ENCODE assay signal across 17 cellular contexts in the genomic region with DNA sequence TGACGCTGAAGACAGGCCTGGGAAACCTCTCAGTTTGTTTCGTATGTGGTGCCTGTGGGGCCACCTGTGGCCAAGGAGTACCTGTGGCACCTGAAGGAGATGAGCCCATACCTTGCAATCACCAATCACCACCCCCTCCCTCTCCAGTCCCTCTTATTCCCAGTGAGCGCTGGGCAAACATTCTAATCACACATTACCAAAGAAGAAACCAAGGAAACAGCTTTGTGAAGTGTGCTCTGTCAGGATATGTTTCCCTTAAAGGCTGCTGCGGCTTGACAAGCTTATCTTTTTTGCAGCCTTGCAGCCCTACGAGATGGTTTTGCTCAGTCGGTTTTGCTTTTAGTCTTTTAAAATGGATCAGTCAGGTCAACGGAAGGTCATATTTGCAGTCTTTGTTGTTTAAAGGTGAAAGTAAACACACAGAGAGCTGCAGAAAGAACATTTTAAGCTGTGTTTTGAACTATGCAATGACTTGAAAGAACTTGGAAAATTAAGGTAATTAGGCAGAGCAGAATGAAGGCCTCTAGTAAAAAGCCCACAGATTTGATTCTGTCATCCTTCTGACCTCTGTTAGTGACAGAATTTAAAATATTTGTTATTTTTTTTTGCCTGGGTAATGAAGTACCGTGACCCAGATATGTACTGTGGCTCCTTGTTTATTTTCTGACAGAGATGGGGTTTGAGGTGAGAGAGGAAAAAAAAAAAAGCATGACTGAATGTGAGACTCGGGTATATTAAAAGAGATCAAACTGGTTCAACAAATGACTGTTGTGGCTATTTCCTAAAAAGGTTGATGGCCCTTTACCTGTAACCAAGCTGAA.
DNase-seq lines count a peak whose midpoint lies in the region; ATAC-seq and TF ChIP-seq lines count a peak whose summit lies in the region.
"Had no signal": no experiment of that assay in that cellular context is flagged by ENCODE, and none has a peak within 500 bp of the region (broad histone marks: within the 10 kb centered on the region; RNA-seq: fewer than 3 reads in every experiment).

No MANE protein-coding gene starts in this region.

- no peaks in the 10 kb centered on the region for H3K36me3 ChIP-seq in SJCRH30
- H3K36me3 ChIP-seq: breast epithelium had no signal

- H3K4me1 Mint-ChIP-seq in H9 = peaks cover 25 to 26% of the 10 kb centered on the region in 2 experiments
- H3K4me1 Mint-ChIP-seq: CD14-positive monocyte had no signal

- no CpG with 5 or more reads among the region's 9 CpGs for WGBS in H9 (ENCODE audit: extremely low coverage, insufficient read length, low lambda C conversion rate)

- intact Hi-C loops in sciatic nerve (cut with DNase I) = no loop called here
- intact Hi-C loops in Right ventricle myocardium superior (cut with DNase I) = no loop called here

- no peak overlapping the region for H3K27ac Mint-ChIP-seq in H9
- H3K27ac Mint-ChIP-seq: CD14-positive monocyte had no signal

- H3T11ph ChIP-seq in H9 (ENCODE audit: low read length) = no peak overlapping the region

- no peak overlapping the region for H2BK5ac ChIP-seq in H9 (ENCODE audit: insufficient read length, low read length)

- no peak overlapping the region for H3K4ac ChIP-seq in H9 (ENCODE audit: low read depth, low read length)

- H2AK5ac ChIP-seq in H9 (ENCODE audit: insufficient read length, low read length) = no peak overlapping the region

- H2BK120ac ChIP-seq in H9 (ENCODE audit: low read depth, low read length, poor library complexity, severe bottlenecking) = no peak overlapping the region

- no peak overlapping the region for H4K5ac ChIP-seq in H9 (ENCODE audit: insufficient read length, low read depth, low read length)

- H3K23ac ChIP-seq in H9 (ENCODE audit: insufficient read length, low read depth, low read length) = no peak overlapping the region

- no peaks in the 10 kb centered on the region for H3K23me2 ChIP-seq in H9 (ENCODE audit: insufficient read length, low read depth, low read length, poor library complexity, severe bottlenecking)

- H3K4me1 ChIP-seq in H9 (ENCODE audit: insufficient read depth, low read length) (no peaks in the 10 kb centered on the region), SJCRH30 (peaks cover 21% of the 10 kb centered on the region)
- H3K4me1 ChIP-seq: breast epithelium, foreskin keratinocyte had no signal

- H2BK15ac ChIP-seq in H9 (ENCODE audit: low read depth, low read length) = no peak overlapping the region

- H4K91ac ChIP-seq in H9 (ENCODE audit: insufficient read length, low read depth, low read length) = no peak overlapping the region

- H3K4me3 ChIP-seq in SJCRH30 = peak overlapping the region; percentile 49
- H3K4me3 ChIP-seq: breast epithelium had no signal

- no peak overlapping the region for H3K27ac ChIP-seq in H9 (ENCODE audit: insufficient read length, low read depth, low read length)
- peak overlapping the region; percentile 79 for H3K27ac ChIP-seq in SJCRH30
- H3K27ac ChIP-seq: breast epithelium, foreskin keratinocyte had no signal

- no peak overlapping the region for H3K4me2 ChIP-seq in H9 (ENCODE audit: insufficient read depth, insufficient read length, low read length)

- H4K20me1 ChIP-seq in H9 (ENCODE audit: control insufficient read depth, insufficient read depth, insufficient read length) = no peaks in the 10 kb centered on the region

- H3K18ac ChIP-seq in H9 (ENCODE audit: insufficient read length, low read depth, low read length) = no peak overlapping the region

- peak; percentile 26 for DNase-seq in H9
- peak in 1 of 2 experiments; percentile 54 for DNase-seq in SJCRH30
- peak; percentile 12 for DNase-seq in left kidney (ENCODE audit: low read depth, low spot score)
- DNase-seq in sciatic nerve (ENCODE audit: low spot score) = no peak
- DNase-seq in DMS 273 treated with DMSO at 0.1 percent for 48 hours (lab: John Stamatoyannopoulos, UW) = no peak
- no peak for DNase-seq in Right ventricle myocardium superior
- DNase-seq: activated naive CD4-positive, alpha-beta T cell treated with anti-CD3 and anti-CD28 coated beads, Interleukin-2, amount 50 U/mL, for 16 hours; activated T-cell treated with anti-CD3 and anti-CD28 coated beads for 4 hours; NCI-H1105; NCI-H226; posterior cingulate gyrus; stimulated activated CD4-positive, alpha-beta T cell treated with anti-CD3 and anti-CD28 coated beads, Interleukin-15, amount 100 ng/mL, for 24 hours; SW 1271 had no signal

- no peak for TF ChIP-seq CTCF in H9 (conservative IDR thresholded peaks at IDR 0.05)

- H3K27me3 Mint-ChIP-seq in H9 (ENCODE audit: low read depth) = no peaks in the 10 kb centered on the region

- H3K36me3 Mint-ChIP-seq in H9 (ENCODE audit: insufficient read depth in 1 of 3, low read depth in 3 of 3) = no peaks in the 10 kb centered on the region
- H3K36me3 Mint-ChIP-seq: CD14-positive monocyte had no signal

- H2AFZ ChIP-seq in H9 (ENCODE audit: low read length) = no peak overlapping the region

- H3K4me3 Mint-ChIP-seq in H9 = no peak overlapping the region
- H3K4me3 Mint-ChIP-seq: CD14-positive monocyte had no signal

- H3K27me3 ChIP-seq in H9 (ENCODE audit: insufficient read depth, low read length) = no peaks in the 10 kb centered on the region
- no peaks in the 10 kb centered on the region for H3K27me3 ChIP-seq in SJCRH30
- H3K27me3 ChIP-seq: breast epithelium, foreskin keratinocyte had no signal

- H3K14ac ChIP-seq in H9 (ENCODE audit: insufficient read depth, low read length) = no peak overlapping the region

- H3K9ac ChIP-seq in H9 (ENCODE audit: extremely low read depth, insufficient read length, low read length) = no peak overlapping the region

- no peaks in the 10 kb centered on the region for H3K79me2 ChIP-seq in H9 (ENCODE audit: insufficient read depth, low read length)

- ATAC-seq in sciatic nerve (peak; percentile 26), HG03469 (IDR thresholded peaks at IDR 0.05; ENCODE audit: unreplicated experiment) (no peak), Right ventricle myocardium superior (ENCODE audit: poor library complexity) (no peak)

- no peak overlapping the region for H4K8ac ChIP-seq in H9 (replicated peaks; ENCODE audit: insufficient read length, low read depth, low read length)

- no peak overlapping the region for H2BK20ac ChIP-seq in H9 (ENCODE audit: low read depth, low read length, poor library complexity, severe bottlenecking)

- H3K9me3 ChIP-seq in H9 (ENCODE audit: control insufficient read depth, low read depth, low read length) (no peaks in the 10 kb centered on the region), SJCRH30 (replicated peaks) (no peaks in the 10 kb centered on the region)
- H3K9me3 ChIP-seq: breast epithelium had no signal

- H3K79me1 ChIP-seq in H9 (ENCODE audit: insufficient read depth, low read depth, low read length, poor library complexity, severe bottlenecking) = no peaks in the 10 kb centered on the region

- no peak overlapping the region for H2BK12ac ChIP-seq in H9 (ENCODE audit: insufficient read length, low read depth, low read length)

- H3K56ac ChIP-seq in H9 (ENCODE audit: insufficient read length, low read depth, low read length) = no peak overlapping the region

- H3K9me3 Mint-ChIP-seq in H9 = no peaks in the 10 kb centered on the region

Comparison
In these comparisons a context has a peak if more than half of its experiments do, and no peak if none do; other contexts are left out.
1. DNase-seq: peak in H9 (single experiment) and left kidney (single experiment); none in sciatic nerve (single experiment), DMS 273 treated with DMSO at 0.1 percent for 48 hours (single experiment) and Right ventricle myocardium superior (single experiment).